Comparison of ENCODE assay signal across 1 cellular context in genomic region chrX:148755111-148755510, GRCh38.
TF ChIP-seq lines count a peak whose summit lies in the region.

No MANE protein-coding gene starts in this region.

TF ChIP-seq in HEK293, 187 proteins besides CTCF, POLR2A, EP300 and RAD21 (continued from another document):
- TF ChIP-seq ZNF280D (tag by site-specific recombination; IDR thresholded peaks at IDR 0.05) (no peak), ZNF26 (tag by site-specific recombination; IDR thresholded peaks at IDR 0.05) (no peak), ZNF311 (tag by site-specific recombination; IDR thresholded peaks at IDR 0.05; ENCODE audit: borderline replicate concordance) (no peak), GLI4 (tag by site-specific recombination; IDR thresholded peaks at IDR 0.05) (no peak), ZNF146 (tag by site-specific recombination; IDR thresholded peaks at IDR 0.05) (no peak)
